1 cellular context compared by ENCODE assay signal in the genomic region with DNA sequence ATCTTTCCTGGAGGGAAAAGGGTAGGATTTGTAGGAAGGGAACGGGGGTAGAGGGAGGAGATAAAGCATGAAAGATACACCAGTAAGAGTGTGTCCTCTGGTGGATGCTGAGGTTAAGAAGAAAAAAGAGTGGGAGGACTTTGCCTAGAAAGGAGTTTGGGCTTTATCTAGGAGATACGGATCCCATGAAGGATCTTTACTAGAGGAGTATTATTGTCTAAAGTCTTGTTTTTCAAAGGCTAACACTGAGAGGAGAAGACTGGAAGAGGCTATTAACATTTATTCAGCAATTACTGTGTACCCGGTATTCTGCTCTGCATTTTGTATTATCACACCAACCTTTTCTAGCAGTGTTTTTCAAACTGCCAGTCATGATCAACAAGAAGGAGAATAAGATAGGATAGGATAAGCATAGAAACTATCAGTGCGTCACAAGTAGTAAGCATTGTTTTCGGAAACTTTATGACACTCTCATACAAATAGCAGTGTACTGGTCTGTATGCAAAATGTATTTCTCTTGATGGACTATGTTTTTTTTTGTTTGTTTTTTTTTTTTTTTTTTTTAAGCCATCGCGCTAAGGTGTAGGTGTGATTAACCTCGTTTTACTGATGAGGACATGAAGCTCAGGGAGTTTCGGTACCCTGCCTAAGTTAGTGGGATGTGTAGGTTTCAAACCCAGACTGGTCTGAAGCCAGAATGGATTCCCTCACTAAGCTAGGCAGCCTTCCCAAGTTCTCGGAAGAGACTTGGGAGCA.
TF ChIP-seq lines count a peak whose summit lies in the region.

No MANE protein-coding gene starts in this region.

TF ChIP-seq in K562, 482 proteins besides CTCF, POLR2A, EP300 and RAD21 (continued from another document):
- 0 out of 4 replicates have a peak, but pooled peaks of 1 of the 2 experiments have one; percentile 40 for TF ChIP-seq HDAC1 (IDR thresholded peaks at IDR 0.05)
- peak; percentile 35; the same call in 1 of the 2 replicates for TF ChIP-seq SMARCC2 (IDR thresholded peaks at IDR 0.05; ENCODE audit: low read depth)
- no peak for TF ChIP-seq ZNF384 (IDR thresholded peaks at IDR 0.05; ENCODE audit: low read depth, low read length)
- TF ChIP-seq, protein P1, sequence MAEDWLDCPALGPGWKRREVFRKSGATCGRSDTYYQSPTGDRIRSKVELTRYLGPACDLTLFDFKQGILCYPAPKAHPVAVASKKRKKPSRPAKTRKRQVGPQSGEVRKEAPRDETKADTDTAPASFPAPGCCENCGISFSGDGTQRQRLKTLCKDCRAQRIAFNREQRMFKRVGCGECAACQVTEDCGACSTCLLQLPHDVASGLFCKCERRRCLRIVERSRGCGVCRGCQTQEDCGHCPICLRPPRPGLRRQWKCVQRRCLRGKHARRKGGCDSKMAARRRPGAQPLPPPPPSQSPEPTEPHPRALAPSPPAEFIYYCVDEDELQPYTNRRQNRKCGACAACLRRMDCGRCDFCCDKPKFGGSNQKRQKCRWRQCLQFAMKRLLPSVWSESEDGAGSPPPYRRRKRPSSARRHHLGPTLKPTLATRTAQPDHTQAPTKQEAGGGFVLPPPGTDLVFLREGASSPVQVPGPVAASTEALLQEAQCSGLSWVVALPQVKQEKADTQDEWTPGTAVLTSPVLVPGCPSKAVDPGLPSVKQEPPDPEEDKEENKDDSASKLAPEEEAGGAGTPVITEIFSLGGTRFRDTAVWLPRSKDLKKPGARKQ (CRISPR knock-in tag; IDR thresholded peaks at IDR 0.05): 0 out of 2 replicates have a peak, but pooled peaks have one; percentile 8
- TF ChIP-seq DPF2 (IDR thresholded peaks at IDR 0.05): 0 out of 2 replicates have a peak, but pooled peaks have one; percentile 70
- no peak for TF ChIP-seq MEF2A (IDR thresholded peaks at IDR 0.05; ENCODE audit: control insufficient read depth, low read depth, low read length)
- no peak for TF ChIP-seq BRD4 (IDR thresholded peaks at IDR 0.05)
- TF ChIP-seq SMARCE1 (IDR thresholded peaks at IDR 0.05): peak; percentile 10; the same call in 1 of the 2 replicates
- no peak for TF ChIP-seq COPS2 (conservative IDR thresholded peaks at IDR 0.05)
- no peak for TF ChIP-seq KDM2B (CRISPR knock-in tag; IDR thresholded peaks at IDR 0.05)
- TF ChIP-seq NFRKB (IDR thresholded peaks at IDR 0.05; ENCODE audit: low read depth): 0 out of 2 replicates have a peak, but pooled peaks have one; percentile 6
- TF ChIP-seq ZNF316 (IDR thresholded peaks at IDR 0.05): peak; percentile 72
- 0 out of 2 replicates have a peak, but pooled peaks have one; percentile 12 for TF ChIP-seq ZEB2 (IDR thresholded peaks at IDR 0.05)
- TF ChIP-seq, protein P2, sequence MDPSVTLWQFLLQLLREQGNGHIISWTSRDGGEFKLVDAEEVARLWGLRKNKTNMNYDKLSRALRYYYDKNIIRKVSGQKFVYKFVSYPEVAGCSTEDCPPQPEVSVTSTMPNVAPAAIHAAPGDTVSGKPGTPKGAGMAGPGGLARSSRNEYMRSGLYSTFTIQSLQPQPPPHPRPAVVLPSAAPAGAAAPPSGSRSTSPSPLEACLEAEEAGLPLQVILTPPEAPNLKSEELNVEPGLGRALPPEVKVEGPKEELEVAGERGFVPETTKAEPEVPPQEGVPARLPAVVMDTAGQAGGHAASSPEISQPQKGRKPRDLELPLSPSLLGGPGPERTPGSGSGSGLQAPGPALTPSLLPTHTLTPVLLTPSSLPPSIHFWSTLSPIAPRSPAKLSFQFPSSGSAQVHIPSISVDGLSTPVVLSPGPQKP (CRISPR knock-in tag; IDR thresholded peaks at IDR 0.05): no peak
- TF ChIP-seq CHD1 (IDR thresholded peaks at IDR 0.05; ENCODE audit: low read length): peak; percentile 19
- no peak for TF ChIP-seq ZNF347 (CRISPR knock-in tag; IDR thresholded peaks at IDR 0.05; ENCODE audit: low read depth)
- TF ChIP-seq, protein P3, sequence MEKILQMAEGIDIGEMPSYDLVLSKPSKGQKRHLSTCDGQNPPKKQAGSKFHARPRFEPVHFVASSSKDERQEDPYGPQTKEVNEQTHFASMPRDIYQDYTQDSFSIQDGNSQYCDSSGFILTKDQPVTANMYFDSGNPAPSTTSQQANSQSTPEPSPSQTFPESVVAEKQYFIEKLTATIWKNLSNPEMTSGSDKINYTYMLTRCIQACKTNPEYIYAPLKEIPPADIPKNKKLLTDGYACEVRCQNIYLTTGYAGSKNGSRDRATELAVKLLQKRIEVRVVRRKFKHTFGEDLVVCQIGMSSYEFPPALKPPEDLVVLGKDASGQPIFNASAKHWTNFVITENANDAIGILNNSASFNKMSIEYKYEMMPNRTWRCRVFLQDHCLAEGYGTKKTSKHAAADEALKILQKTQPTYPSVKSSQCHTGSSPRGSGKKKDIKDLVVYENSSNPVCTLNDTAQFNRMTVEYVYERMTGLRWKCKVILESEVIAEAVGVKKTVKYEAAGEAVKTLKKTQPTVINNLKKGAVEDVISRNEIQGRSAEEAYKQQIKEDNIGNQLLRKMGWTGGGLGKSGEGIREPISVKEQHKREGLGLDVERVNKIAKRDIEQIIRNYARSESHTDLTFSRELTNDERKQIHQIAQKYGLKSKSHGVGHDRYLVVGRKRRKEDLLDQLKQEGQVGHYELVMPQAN (IDR thresholded peaks at IDR 0.05; ENCODE audit: borderline replicate concordance): 0 out of 2 replicates have a peak, but pooled peaks have one; percentile 16
- no peak for TF ChIP-seq BRD9 (IDR thresholded peaks at IDR 0.05; ENCODE audit: low read depth, partially characterized antibody)
- TF ChIP-seq RBM22 (IDR thresholded peaks at IDR 0.05; ENCODE audit: low read depth, low read length, poor library complexity, severe bottlenecking): no peak
- no peak for TF ChIP-seq CREB1 (IDR thresholded peaks at IDR 0.05)
- no peak for TF ChIP-seq CREB1 (CRISPR knock-in tag; IDR thresholded peaks at IDR 0.05)
- 0 out of 2 replicates have a peak, but pooled peaks have one; percentile 18 for TF ChIP-seq FOXJ2 (tag; IDR thresholded peaks at IDR 0.05)
- TF ChIP-seq, protein P4, sequence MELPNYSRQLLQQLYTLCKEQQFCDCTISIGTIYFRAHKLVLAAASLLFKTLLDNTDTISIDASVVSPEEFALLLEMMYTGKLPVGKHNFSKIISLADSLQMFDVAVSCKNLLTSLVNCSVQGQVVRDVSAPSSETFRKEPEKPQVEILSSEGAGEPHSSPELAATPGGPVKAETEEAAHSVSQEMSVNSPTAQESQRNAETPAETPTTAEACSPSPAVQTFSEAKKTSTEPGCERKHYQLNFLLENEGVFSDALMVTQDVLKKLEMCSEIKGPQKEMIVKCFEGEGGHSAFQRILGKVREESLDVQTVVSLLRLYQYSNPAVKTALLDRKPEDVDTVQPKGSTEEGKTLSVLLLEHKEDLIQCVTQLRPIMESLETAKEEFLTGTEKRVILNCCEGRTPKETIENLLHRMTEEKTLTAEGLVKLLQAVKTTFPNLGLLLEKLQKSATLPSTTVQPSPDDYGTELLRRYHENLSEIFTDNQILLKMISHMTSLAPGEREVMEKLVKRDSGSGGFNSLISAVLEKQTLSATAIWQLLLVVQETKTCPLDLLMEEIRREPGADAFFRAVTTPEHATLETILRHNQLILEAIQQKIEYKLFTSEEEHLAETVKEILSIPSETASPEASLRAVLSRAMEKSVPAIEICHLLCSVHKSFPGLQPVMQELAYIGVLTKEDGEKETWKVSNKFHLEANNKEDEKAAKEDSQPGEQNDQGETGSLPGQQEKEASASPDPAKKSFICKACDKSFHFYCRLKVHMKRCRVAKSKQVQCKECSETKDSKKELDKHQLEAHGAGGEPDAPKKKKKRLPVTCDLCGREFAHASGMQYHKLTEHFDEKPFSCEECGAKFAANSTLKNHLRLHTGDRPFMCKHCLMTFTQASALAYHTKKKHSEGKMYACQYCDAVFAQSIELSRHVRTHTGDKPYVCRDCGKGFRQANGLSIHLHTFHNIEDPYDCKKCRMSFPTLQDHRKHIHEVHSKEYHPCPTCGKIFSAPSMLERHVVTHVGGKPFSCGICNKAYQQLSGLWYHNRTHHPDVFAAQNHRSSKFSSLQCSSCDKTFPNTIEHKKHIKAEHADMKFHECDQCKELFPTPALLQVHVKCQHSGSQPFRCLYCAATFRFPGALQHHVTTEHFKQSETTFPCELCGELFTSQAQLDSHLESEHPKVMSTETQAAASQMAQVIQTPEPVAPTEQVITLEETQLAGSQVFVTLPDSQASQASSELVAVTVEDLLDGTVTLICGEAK (IDR thresholded peaks at IDR 0.05): peak; percentile 51; the same call in 1 of the 2 replicates
- TF ChIP-seq, protein P4 (CRISPR knock-in tag; IDR thresholded peaks at IDR 0.05): no peak
- TF ChIP-seq ZNF23 (CRISPR knock-in tag; IDR thresholded peaks at IDR 0.05): no peak
- 0 out of 2 replicates have a peak, but pooled peaks have one; percentile 2 for TF ChIP-seq TAL1 (IDR thresholded peaks at IDR 0.05)
- no peak for TF ChIP-seq PTRF (tag; IDR thresholded peaks at IDR 0.05)
- 0 out of 2 replicates have a peak, but pooled peaks have one; percentile 16 for TF ChIP-seq MAFK (IDR thresholded peaks at IDR 0.05; ENCODE audit: low read length)
- TF ChIP-seq ZNF184 (CRISPR knock-in tag; IDR thresholded peaks at IDR 0.05): no peak
- no peak for TF ChIP-seq NFXL1 (CRISPR knock-in tag; IDR thresholded peaks at IDR 0.05)
- TF ChIP-seq GTF2A2 (tag; IDR thresholded peaks at IDR 0.05): no peak
- TF ChIP-seq SMARCA5 (IDR thresholded peaks at IDR 0.05): no peak
- TF ChIP-seq ARID1B (IDR thresholded peaks at IDR 0.05): peak; percentile 42; the same call in 1 of the 2 replicates
- no peak for TF ChIP-seq KLF10 (CRISPR knock-in tag; IDR thresholded peaks at IDR 0.05)
- no peak for TF ChIP-seq ZNF3 (CRISPR knock-in tag; IDR thresholded peaks at IDR 0.05)
- no peak for TF ChIP-seq EWSR1 (IDR thresholded peaks at IDR 0.05; ENCODE audit: borderline replicate concordance, low read depth, partially characterized antibody)
- TF ChIP-seq, protein P5, sequence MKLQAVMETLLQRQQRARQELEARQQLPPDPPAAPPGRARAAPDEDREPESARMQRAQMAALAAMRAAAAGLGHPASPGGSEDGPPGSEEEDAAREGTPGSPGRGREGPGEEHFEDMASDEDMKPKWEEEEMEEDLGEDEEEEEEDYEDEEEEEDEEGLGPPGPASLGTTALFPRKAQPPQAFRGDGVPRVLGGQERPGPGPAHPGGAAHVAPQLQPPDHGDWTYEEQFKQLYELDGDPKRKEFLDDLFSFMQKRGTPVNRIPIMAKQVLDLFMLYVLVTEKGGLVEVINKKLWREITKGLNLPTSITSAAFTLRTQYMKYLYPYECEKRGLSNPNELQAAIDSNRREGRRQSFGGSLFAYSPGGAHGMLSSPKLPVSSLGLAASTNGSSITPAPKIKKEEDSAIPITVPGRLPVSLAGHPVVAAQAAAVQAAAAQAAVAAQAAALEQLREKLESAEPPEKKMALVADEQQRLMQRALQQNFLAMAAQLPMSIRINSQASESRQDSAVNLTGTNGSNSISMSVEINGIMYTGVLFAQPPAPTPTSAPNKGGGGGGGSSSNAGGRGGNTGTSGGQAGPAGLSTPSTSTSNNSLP (IDR thresholded peaks at IDR 0.05; ENCODE audit: borderline replicate concordance, low read depth, low read length): no peak
- no peak for TF ChIP-seq STAG1 (CRISPR knock-in tag; IDR thresholded peaks at IDR 0.05; ENCODE audit: borderline replicate concordance)
- peak; percentile 83 for TF ChIP-seq MAFG (tag; conservative IDR thresholded peaks at IDR 0.05)
- TF ChIP-seq OTX1 (CRISPR knock-in tag; IDR thresholded peaks at IDR 0.05): 0 out of 2 replicates have a peak, but pooled peaks have one; percentile 72
- no peak for TF ChIP-seq KAT2B (IDR thresholded peaks at IDR 0.05; ENCODE audit: low read depth, low read length)
- TF ChIP-seq EHMT2 (IDR thresholded peaks at IDR 0.05): peak; percentile 58; the same call in 1 of the 2 replicates
- no peak for TF ChIP-seq ZFP1 (CRISPR knock-in tag; IDR thresholded peaks at IDR 0.05)
TF ChIP-seq in K562: peak in this region for 33.
